ENCODE assay signal across 1 cellular context in genomic region chr20:38133680-38134426, GRCh38.
TF ChIP-seq lines count a peak whose summit lies in the region.

No MANE protein-coding gene starts in this region.

TF ChIP-seq in HepG2, 621 proteins besides CTCF, POLR2A, EP300 and RAD21 (continued from another document):
- TF ChIP-seq E2F2 (CRISPR knock-in tag; IDR thresholded peaks at IDR 0.05; ENCODE audit: borderline replicate concordance), result no peak
TF ChIP-seq in HepG2: peak in this region for 27.
